In genomic region chr3:106457278-106458210, GRCh38 we compare ENCODE assay signal across 8 cellular contexts.
A peak's percentile ranks its signal among the peaks of the same experiment; 100 is the strongest.
DNase-seq lines count a peak whose midpoint lies in the region; ATAC-seq and TF ChIP-seq lines count a peak whose summit lies in the region.

No MANE protein-coding gene starts in this region.

- H3K27me3 ChIP-seq in BJ (ENCODE audit: control insufficient read depth, insufficient read depth, low read length) = no peaks in the 10 kb centered on the region
- H3K27me3 ChIP-seq in adipocyte (replicated peaks; ENCODE audit: control insufficient read depth, insufficient read depth, low read length) = no peaks in the 10 kb centered on the region
- no peaks in the 10 kb centered on the region for H3K27me3 ChIP-seq in left lung
- no peaks in the 10 kb centered on the region for H3K27me3 ChIP-seq in HAP-1 (ENCODE audit: low read depth)

- peaks cover 24% of the 10 kb centered on the region for H3K4me1 ChIP-seq in adipocyte (ENCODE audit: control insufficient read depth, insufficient read depth, low read length)
- no peaks in the 10 kb centered on the region for H3K4me1 ChIP-seq in left lung
- H3K4me1 ChIP-seq in HAP-1 = no peaks in the 10 kb centered on the region

- DNase-seq in BJ (ENCODE audit: low read depth) = peak; percentile 59
- peak; percentile 28 for DNase-seq in NCI-H2171 (lab: John Stamatoyannopoulos, UW)
- peak; percentile 76 for DNase-seq in adipocyte (ENCODE audit: low read depth)
- DNase-seq in left lung = peak in 1 of 2 donors; percentile 48
- no peak for DNase-seq in DMS79 treated with DMSO at 0.1 percent for 48 hours (lab: John Stamatoyannopoulos, UW)
- DNase-seq in HAP-1 (ENCODE audit: low spot score in 2 of 2) = no peak

- intact Hi-C loops in left lung (cut with DNase I) = no loop called here

- no peak overlapping the region for H3K27ac ChIP-seq in left lung

- TF ChIP-seq CTCF in BJ (IDR thresholded peaks at IDR 0.05; ENCODE audit: insufficient read depth, low read depth, low read length) (no peak), left lung (IDR thresholded peaks at IDR 0.05) (no peak)

- CTCF ChIA-PET in BJ (lab: Yijun Ruan, JAX) = interaction anchor here (0.6 to 0.8 kb wide), 2 partner anchors 91 to 607 kb away, joined by 3 read pairs; no protein-coding TSS in a partner anchor

- H3K9ac ChIP-seq in adipocyte (ENCODE audit: low read length) = no peak overlapping the region

- POLR2A ChIA-PET in BJ (lab: Charles Lee) = interaction anchor here (0.6 kb wide), 1 partner anchor 20 kb away, joined by 3 read pairs; no protein-coding TSS in a partner anchor

- H3K4me3 ChIP-seq in BJ (ENCODE audit: low read depth, low read length) (no peak overlapping the region), adipocyte (ENCODE audit: low read length) (no peak overlapping the region), left lung (no peak overlapping the region), HAP-1 (no peak overlapping the region)

- peak; percentile 99 for ATAC-seq in GM18870 (IDR thresholded peaks at IDR 0.05; ENCODE audit: unreplicated experiment)
- ATAC-seq in HG02981 (IDR thresholded peaks at IDR 0.05; ENCODE audit: unreplicated experiment) = peak; percentile 95
- ATAC-seq in left lung = peak; percentile 81

- in situ Hi-C loops in HAP-1 (cut with MboI; ENCODE audit: low sequenced_read_pairs) = no loop called here

- H3K36me3 ChIP-seq in BJ (ENCODE audit: control insufficient read depth, insufficient read depth, low read length) (no peaks in the 10 kb centered on the region), adipocyte (ENCODE audit: control insufficient read depth, insufficient read depth, low read length, severe bottlenecking) (no peaks in the 10 kb centered on the region), left lung (no peaks in the 10 kb centered on the region), HAP-1 (replicated peaks) (no peaks in the 10 kb centered on the region)

- H3K9me3 ChIP-seq in adipocyte (ENCODE audit: control insufficient read depth, low read length) (no peaks in the 10 kb centered on the region), left lung (no peaks in the 10 kb centered on the region), HAP-1 (no peaks in the 10 kb centered on the region)

Comparison
In these comparisons a context has a peak if more than half of its experiments do, and no peak if none do; other contexts are left out.
1. DNase-seq: peak in BJ (single experiment), NCI-H2171 (single experiment) and adipocyte (single experiment); none in DMS79 treated with DMSO at 0.1 percent for 48 hours (single experiment) and HAP-1 (0 of 2).
2. Peak in every context shown above with its lines, with median percentiles within 50 percentile points of each other: ATAC-seq.